8 cellular contexts compared by ENCODE assay signal in the genomic region with DNA sequence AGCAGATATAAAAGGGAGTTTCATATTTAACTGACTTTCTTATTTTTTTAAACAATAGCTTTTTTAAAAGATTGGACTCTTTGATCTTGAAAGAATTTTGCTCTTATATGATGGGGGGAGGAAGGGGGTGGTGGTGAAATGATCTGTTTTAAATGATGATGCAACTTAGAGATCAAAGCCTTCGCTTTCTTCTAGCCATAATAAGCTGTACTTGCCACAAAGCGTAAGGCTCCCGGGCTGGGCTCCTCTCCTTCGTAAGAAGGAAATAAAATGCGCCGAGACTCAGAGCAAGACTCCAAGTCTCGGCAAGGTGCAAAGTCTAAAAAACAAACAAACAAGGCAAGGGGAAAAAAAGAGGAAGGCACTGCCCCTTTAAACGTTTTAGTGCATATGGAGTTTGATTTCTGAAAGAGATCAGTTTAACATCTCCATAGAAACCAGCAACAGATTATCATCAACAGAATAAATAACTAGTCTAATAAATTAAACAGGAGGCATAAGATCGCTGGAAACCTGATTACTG. TPM values are rescaled to one million over a fixed set of nuclear protein-coding genes. Genes with fewer than 3 reads are reported as not detected.
DNase-seq lines count a peak whose midpoint lies in the region; ATAC-seq and TF ChIP-seq lines count a peak whose summit lies in the region.

No MANE protein-coding gene starts in this region.

- H3K4me1 ChIP-seq in iPS-20b (ENCODE audit: insufficient read depth, low read length) (peaks cover 18% of the 10 kb centered on the region), tibial artery (peaks cover 0 to 58% (median 39%) of the 10 kb centered on the region in 4 donors)

- peaks cover 56% of the 10 kb centered on the region for H3K27me3 Mint-ChIP-seq in activated CD8-positive, alpha-beta memory T cell treated with anti-CD3 and anti-CD28 coated beads, Interleukin-2, amount 10 ng/mL, durations not matched to agents 7 days and 5 days
- peaks cover 41% of the 10 kb centered on the region for H3K27me3 Mint-ChIP-seq in T-helper 17 cell

- H3K4me3 Mint-ChIP-seq in activated CD8-positive, alpha-beta memory T cell treated with anti-CD3 and anti-CD28 coated beads, Interleukin-2, amount 10 ng/mL, durations not matched to agents 7 days and 5 days: peak overlapping the region; percentile 14
- peak overlapping the region; percentile 80 for H3K4me3 Mint-ChIP-seq in T-helper 17 cell

- H3K36me3 Mint-ChIP-seq in activated CD8-positive, alpha-beta memory T cell treated with anti-CD3 and anti-CD28 coated beads, Interleukin-2, amount 10 ng/mL, durations not matched to agents 7 days and 5 days: no peaks in the 10 kb centered on the region
- H3K36me3 Mint-ChIP-seq in T-helper 17 cell (ENCODE audit: low read depth): no peaks in the 10 kb centered on the region

- peaks cover 75% of the 10 kb centered on the region for H3K27me3 ChIP-seq in iPS-20b (ENCODE audit: insufficient read depth, low read length)
- peaks cover 0 to 31% of the 10 kb centered on the region in 2 donors for H3K27me3 ChIP-seq in tibial artery

- H3K4me1 Mint-ChIP-seq in activated CD8-positive, alpha-beta memory T cell treated with anti-CD3 and anti-CD28 coated beads, Interleukin-2, amount 10 ng/mL, durations not matched to agents 7 days and 5 days: peaks cover 12% of the 10 kb centered on the region
- peaks cover 10% of the 10 kb centered on the region for H3K4me1 Mint-ChIP-seq in T-helper 17 cell

- no peak for DNase-seq in activated CD8-positive, alpha-beta memory T cell treated with anti-CD3 and anti-CD28 coated beads, Interleukin-2, amount 10 ng/mL, durations not matched to agents 7 days and 5 days
- no peak for DNase-seq in activated CD8-positive, alpha-beta memory T cell treated with anti-CD3 and anti-CD28 coated beads, Interleukin-2, amount 50 U/mL, for 48 hours
- no peak for DNase-seq in T-helper 17 cell
- DNase-seq in tibial artery: no peak
- DNase-seq in nucleus accumbens (lab: John Stamatoyannopoulos, UW): no peak
- DNase-seq in HEK293T (ENCODE audit: extremely low spot score): no peak

- CTCF ChIA-PET in activated CD8-positive, alpha-beta memory T cell treated with anti-CD3 and anti-CD28 coated beads, Interleukin-2, amount 10 ng/mL, durations not matched to agents 7 days and 5 days (lab: Charles Lee): interaction anchor here (0.6 to 0.8 kb wide), 2 partner anchors 10 to 555 kb away, joined by 3 read pairs; no protein-coding TSS in a partner anchor
- CTCF ChIA-PET in HEK293T (lab: Yijun Ruan, JAX): interaction anchor here (0.6 to 1.3 kb wide), 3 partner anchors 11 to 103 kb away, joined by 3 to 4 read pairs (median 3); no protein-coding TSS in a partner anchor

- H3K27ac Mint-ChIP-seq in activated CD8-positive, alpha-beta memory T cell treated with anti-CD3 and anti-CD28 coated beads, Interleukin-2, amount 10 ng/mL, durations not matched to agents 7 days and 5 days: no peak overlapping the region
- H3K27ac Mint-ChIP-seq in T-helper 17 cell: no peak overlapping the region

- no peaks in the 10 kb centered on the region for H3K9me3 Mint-ChIP-seq in activated CD8-positive, alpha-beta memory T cell treated with anti-CD3 and anti-CD28 coated beads, Interleukin-2, amount 10 ng/mL, durations not matched to agents 7 days and 5 days (ENCODE audit: low read depth)

- no peak for TF ChIP-seq CTCF in tibial artery (IDR thresholded peaks at IDR 0.05)

- intact Hi-C loops in tibial artery (cut with DNase I; ENCODE audit: low total_unique reads): loop anchor here (10.0 kb wide), 1 partner anchor 108 kb away; no protein-coding TSS in a partner anchor

- H3K27ac ChIP-seq in iPS-20b (ENCODE audit: low read length): no peak overlapping the region
- no peak overlapping the region for H3K27ac ChIP-seq in tibial artery

- H3K9me3 ChIP-seq in T-helper 17 cell (ENCODE audit: control insufficient read depth, low read length, poor library complexity, severe bottlenecking) (no peaks in the 10 kb centered on the region), iPS-20b (ENCODE audit: insufficient read depth, low read depth, low read length) (no peaks in the 10 kb centered on the region), tibial artery (no peaks in the 10 kb centered on the region)

- H3K4me3 ChIP-seq in iPS-20b (ENCODE audit: low read length) (peak overlapping the region; percentile 65), tibial artery (peak overlapping the region; percentile 58 to 75)

- H3K36me3 ChIP-seq in iPS-20b (ENCODE audit: insufficient read depth, low read depth, low read length) (no peaks in the 10 kb centered on the region), tibial artery (no peaks in the 10 kb centered on the region)

- no peak overlapping the region for H3K9ac ChIP-seq in iPS-20b (ENCODE audit: low read depth, low read length)

- POLR2A ChIA-PET in HEK293T (lab: Yijun Ruan, JAX): interaction anchor here (1.0 kb wide), 1 partner anchor 11 kb away, joined by 3 read pairs; no protein-coding TSS in a partner anchor

- no peak for ATAC-seq in activated CD8-positive, alpha-beta memory T cell treated with anti-CD3 and anti-CD28 coated beads, Interleukin-2, amount 10 ng/mL, durations not matched to agents 7 days and 5 days
- ATAC-seq in T-helper 17 cell: no peak
- no peak for ATAC-seq in HG02623 (IDR thresholded peaks at IDR 0.05; ENCODE audit: unreplicated experiment)

TF ChIP-seq in HEK293T, 16 proteins besides CTCF, POLR2A, EP300 and RAD21:
- TF ChIP-seq HDGF (IDR thresholded peaks at IDR 0.05; ENCODE audit: borderline replicate concordance) (no peak), BHLHE40 (IDR thresholded peaks at IDR 0.05; ENCODE audit: borderline replicate concordance) (no peak), CTBP1 (IDR thresholded peaks at IDR 0.05; ENCODE audit: borderline replicate concordance) (no peak), LEF1 (IDR thresholded peaks at IDR 0.05; ENCODE audit: borderline replicate concordance) (no peak), FOXA1 (IDR thresholded peaks at IDR 0.05) (no peak), SUZ12 (IDR thresholded peaks at IDR 0.05) (no peak), FOXM1 (IDR thresholded peaks at IDR 0.05; ENCODE audit: borderline replicate concordance) (no peak), SP1 (IDR thresholded peaks at IDR 0.05) (no peak), FOXK2 (IDR thresholded peaks at IDR 0.05) (no peak), NFRKB (IDR thresholded peaks at IDR 0.05) (no peak), ARNT (IDR thresholded peaks at IDR 0.05) (no peak), ELF4 (IDR thresholded peaks at IDR 0.05) (no peak), TARDBP (IDR thresholded peaks at IDR 0.05) (no peak), ZNF384 (IDR thresholded peaks at IDR 0.05) (no peak), L3MBTL2 (conservative IDR thresholded peaks at IDR 0.05) (no peak; the same call in 1 of the 2 replicates)
- TF ChIP-seq, protein P1, sequence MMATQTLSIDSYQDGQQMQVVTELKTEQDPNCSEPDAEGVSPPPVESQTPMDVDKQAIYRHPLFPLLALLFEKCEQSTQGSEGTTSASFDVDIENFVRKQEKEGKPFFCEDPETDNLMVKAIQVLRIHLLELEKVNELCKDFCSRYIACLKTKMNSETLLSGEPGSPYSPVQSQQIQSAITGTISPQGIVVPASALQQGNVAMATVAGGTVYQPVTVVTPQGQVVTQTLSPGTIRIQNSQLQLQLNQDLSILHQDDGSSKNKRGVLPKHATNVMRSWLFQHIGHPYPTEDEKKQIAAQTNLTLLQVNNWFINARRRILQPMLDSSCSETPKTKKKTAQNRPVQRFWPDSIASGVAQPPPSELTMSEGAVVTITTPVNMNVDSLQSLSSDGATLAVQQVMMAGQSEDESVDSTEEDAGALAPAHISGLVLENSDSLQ (IDR thresholded peaks at IDR 0.05): no peak

RNA-seq across cellular contexts. Expression of a gene that starts 3.3 kb away (rescaled TPM):
- 10 to 100 TPM in 1 of 2 experiments, 1 to 10 TPM in 1; 8.8 to 16.3 TPM for total RNA-seq in activated CD8-positive, alpha-beta memory T cell treated with anti-CD3 and anti-CD28 coated beads, Interleukin-2, amount 10 ng/mL, durations not matched to agents 7 days and 5 days
- 10 to 100 TPM; 20.8 to 21.2 TPM for total RNA-seq in T-helper 17 cell
